18 cellular contexts compared by ENCODE assay signal in the genomic region with DNA sequence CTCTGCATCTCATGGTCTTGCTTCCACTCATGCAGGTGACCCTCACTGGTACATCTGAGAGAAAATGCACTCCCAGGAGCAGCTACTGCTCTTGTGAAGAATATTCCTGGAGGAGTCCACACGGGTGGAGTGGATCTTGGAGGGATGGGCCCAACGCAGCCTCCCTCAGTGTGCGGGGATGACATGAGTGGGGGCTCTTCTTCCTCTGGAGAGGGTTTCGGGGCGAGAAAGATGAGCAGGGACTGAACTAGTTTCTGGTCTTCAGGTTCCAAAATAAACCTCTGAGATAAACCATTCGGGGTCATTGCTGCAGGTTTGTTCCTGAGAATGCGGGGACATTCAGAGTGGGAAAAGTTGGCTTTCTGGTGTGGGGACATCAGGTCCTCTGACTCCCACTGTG. TPM values are rescaled to one million over a fixed set of nuclear protein-coding genes. Genes with fewer than 3 reads are reported as not detected.
A peak's percentile ranks its signal among the peaks of the same experiment; 100 is the strongest.
DNase-seq lines count a peak whose midpoint lies in the region; ATAC-seq and TF ChIP-seq lines count a peak whose summit lies in the region.
"Had no signal": no experiment of that assay in that cellular context is flagged by ENCODE, and none has a peak within 500 bp of the region (broad histone marks: within the 10 kb centered on the region; RNA-seq: fewer than 3 reads in every experiment).

No MANE protein-coding gene starts in this region.

- no peaks in the 10 kb centered on the region for H3K79me1 ChIP-seq in mesendoderm (ENCODE audit: low read length)

- no peaks in the 10 kb centered on the region for H3K36me3 Mint-ChIP-seq in activated CD8-positive, alpha-beta memory T cell treated with anti-CD3 and anti-CD28 coated beads, Interleukin-2, amount 10 ng/mL, durations not matched to agents 7 days and 5 days
- no peaks in the 10 kb centered on the region for H3K36me3 Mint-ChIP-seq in activated T-cell treated with anti-CD3 and anti-CD28 coated beads, Interleukin-2, amount 50 U/mL, for 72 hours (ENCODE audit: insufficient read depth in 2 of 2)
- H3K36me3 Mint-ChIP-seq: CD14-positive monocyte; CD4-positive, alpha-beta memory T cell had no signal

- no peaks in the 10 kb centered on the region for H3K9me3 Mint-ChIP-seq in activated CD8-positive, alpha-beta memory T cell treated with anti-CD3 and anti-CD28 coated beads, Interleukin-2, amount 10 ng/mL, durations not matched to agents 7 days and 5 days (ENCODE audit: low read depth)
- H3K9me3 Mint-ChIP-seq in stimulated activated naive CD8-positive, alpha-beta T cell treated with anti-CD3 and anti-CD28 coated beads, Interleukin-15, amount 100 ng/mL, for 72 hours, result no peaks in the 10 kb centered on the region
- H3K9me3 Mint-ChIP-seq in activated T-cell treated with anti-CD3 and anti-CD28 coated beads, Interleukin-2, amount 50 U/mL, for 72 hours, result no peaks in the 10 kb centered on the region
- H3K9me3 Mint-ChIP-seq: CD4-positive, alpha-beta memory T cell; IgD-negative memory B cell had no signal

- H3K27me3 ChIP-seq in rectal smooth muscle tissue (ENCODE audit: control insufficient read depth, insufficient read depth, low read length) (no peaks in the 10 kb centered on the region), uterus (no peaks in the 10 kb centered on the region), mesendoderm (ENCODE audit: insufficient read depth, low read length, poor library complexity) (no peaks in the 10 kb centered on the region)
- H3K27me3 ChIP-seq: BLaER1 had no signal

- no peak for TF ChIP-seq POLR2A in uterus (IDR thresholded peaks at IDR 0.05)

- H3K4me1 ChIP-seq in rectal smooth muscle tissue (ENCODE audit: control insufficient read depth, insufficient read depth, low read length), result peaks cover 47% of the 10 kb centered on the region
- H3K4me1 ChIP-seq in uterus, result peaks cover 0 to 10% of the 10 kb centered on the region in 2 donors
- no peaks in the 10 kb centered on the region for H3K4me1 ChIP-seq in mesendoderm (ENCODE audit: control insufficient read depth, low read depth, low read length)
- H3K4me1 ChIP-seq: BLaER1 had no signal

- no peak for TF ChIP-seq CTCF in uterus (IDR thresholded peaks at IDR 0.05)

- H4K8ac ChIP-seq in mesendoderm (ENCODE audit: low read depth, low read length), result no peak overlapping the region

- H3K4me3 ChIP-seq in rectal smooth muscle tissue (ENCODE audit: low read length), result no peak overlapping the region
- H3K4me3 ChIP-seq in uterus, result no peak overlapping the region
- no peak overlapping the region for H3K4me3 ChIP-seq in mesendoderm (ENCODE audit: low read length)
- H3K4me3 ChIP-seq: BLaER1, GM23338 had no signal

- no peak overlapping the region for H2BK15ac ChIP-seq in mesendoderm (replicated peaks; ENCODE audit: low read depth)

- no peak overlapping the region for H2BK120ac ChIP-seq in mesendoderm (ENCODE audit: low read depth, low read length)

- ATAC-seq in activated CD8-positive, alpha-beta memory T cell treated with anti-CD3 and anti-CD28 coated beads, Interleukin-2, amount 10 ng/mL, durations not matched to agents 7 days and 5 days, result no peak
- ATAC-seq in stimulated activated naive CD8-positive, alpha-beta T cell treated with anti-CD3 and anti-CD28 coated beads, Interleukin-15, amount 100 ng/mL, for 72 hours, result no peak
- ATAC-seq in activated T-cell treated with anti-CD3 and anti-CD28 coated beads, Interleukin-2, amount 50 U/mL, for 72 hours (replicated peaks in 1 of 2), result no peak
- ATAC-seq: GM23338 had no signal

- no CpG with 5 or more reads among the region's 7 CpGs for WGBS in mesendoderm (ENCODE audit: extremely low coverage, insufficient coverage, low lambda C conversion rate)

- CTCF ChIA-PET in activated CD8-positive, alpha-beta memory T cell treated with anti-CD3 and anti-CD28 coated beads, Interleukin-2, amount 10 ng/mL, durations not matched to agents 7 days and 5 days (lab: Charles Lee), result no interaction called here

- DNase-seq in activated CD8-positive, alpha-beta memory T cell treated with anti-CD3 and anti-CD28 coated beads, Interleukin-2, amount 10 ng/mL, durations not matched to agents 7 days and 5 days, result peak; percentile 18
- DNase-seq in activated CD8-positive, alpha-beta memory T cell treated with anti-CD3 and anti-CD28 coated beads, Interleukin-2, amount 50 U/mL, for 48 hours, result no peak
- DNase-seq in uterus, result no peak
- DNase-seq in stimulated activated naive CD8-positive, alpha-beta T cell treated with anti-CD3 and anti-CD28 coated beads, Interleukin-15, amount 100 ng/mL, for 72 hours, result no peak
- no peak for DNase-seq in activated T-cell treated with anti-CD3 and anti-CD28 coated beads, Interleukin-2, amount 50 U/mL, for 72 hours
- no peak for DNase-seq in mesendoderm
- DNase-seq: CD4-positive, alpha-beta memory T cell; DMS153; DMS79 treated with DMSO at 0.1 percent for 48 hours; GF-D8; HCEC 1CT had no signal

- no peaks in the 10 kb centered on the region for H3K36me3 ChIP-seq in rectal smooth muscle tissue (ENCODE audit: control insufficient read depth, insufficient read depth, low read length)
- no peaks in the 10 kb centered on the region for H3K36me3 ChIP-seq in uterus
- no peaks in the 10 kb centered on the region for H3K36me3 ChIP-seq in mesendoderm (ENCODE audit: control insufficient read depth, insufficient read depth, low read length)
- H3K36me3 ChIP-seq: BLaER1 had no signal

- H3K56ac ChIP-seq in mesendoderm (ENCODE audit: low read length), result no peak overlapping the region

- intact Hi-C loops in uterus (cut with DNase I; ENCODE audit: low total_unique reads), result loop anchor here (10.0 kb wide), 1 partner anchor 450 kb away; no protein-coding TSS in a partner anchor

- H3K23ac ChIP-seq in mesendoderm (ENCODE audit: low read length), result no peak overlapping the region

- H3K9ac ChIP-seq in rectal smooth muscle tissue (ENCODE audit: low read length), result no peak overlapping the region
- H3K9ac ChIP-seq in mesendoderm (ENCODE audit: low read length), result no peak overlapping the region
- H3K9ac ChIP-seq: BLaER1 had no signal

- H3K27ac Mint-ChIP-seq in activated CD8-positive, alpha-beta memory T cell treated with anti-CD3 and anti-CD28 coated beads, Interleukin-2, amount 10 ng/mL, durations not matched to agents 7 days and 5 days, result no peak overlapping the region
- no peak overlapping the region for H3K27ac Mint-ChIP-seq in stimulated activated naive CD8-positive, alpha-beta T cell treated with anti-CD3 and anti-CD28 coated beads, Interleukin-15, amount 100 ng/mL, for 72 hours
- H3K27ac Mint-ChIP-seq in activated T-cell treated with anti-CD3 and anti-CD28 coated beads, Interleukin-2, amount 50 U/mL, for 72 hours, result no peak overlapping the region
- H3K27ac Mint-ChIP-seq: CD14-positive monocyte; CD4-positive, alpha-beta memory T cell; GM23338; IgD-negative memory B cell had no signal

- H2BK5ac ChIP-seq in mesendoderm (ENCODE audit: low read length), result no peak overlapping the region

- H3K4me1 Mint-ChIP-seq in activated CD8-positive, alpha-beta memory T cell treated with anti-CD3 and anti-CD28 coated beads, Interleukin-2, amount 10 ng/mL, durations not matched to agents 7 days and 5 days, result peaks cover 3% of the 10 kb centered on the region
- peaks cover 6% of the 10 kb centered on the region for H3K4me1 Mint-ChIP-seq in stimulated activated naive CD8-positive, alpha-beta T cell treated with anti-CD3 and anti-CD28 coated beads, Interleukin-15, amount 100 ng/mL, for 72 hours
- peaks cover 12% of the 10 kb centered on the region for H3K4me1 Mint-ChIP-seq in activated T-cell treated with anti-CD3 and anti-CD28 coated beads, Interleukin-2, amount 50 U/mL, for 72 hours (ENCODE audit: low read depth)
- H3K4me1 Mint-ChIP-seq: CD14-positive monocyte; CD4-positive, alpha-beta memory T cell had no signal

- no peaks in the 10 kb centered on the region for H3K27me3 Mint-ChIP-seq in activated CD8-positive, alpha-beta memory T cell treated with anti-CD3 and anti-CD28 coated beads, Interleukin-2, amount 10 ng/mL, durations not matched to agents 7 days and 5 days
- H3K27me3 Mint-ChIP-seq in stimulated activated naive CD8-positive, alpha-beta T cell treated with anti-CD3 and anti-CD28 coated beads, Interleukin-15, amount 100 ng/mL, for 72 hours, result no peaks in the 10 kb centered on the region
- H3K27me3 Mint-ChIP-seq in activated T-cell treated with anti-CD3 and anti-CD28 coated beads, Interleukin-2, amount 50 U/mL, for 72 hours (ENCODE audit: low read depth), result no peaks in the 10 kb centered on the region
- H3K27me3 Mint-ChIP-seq: CD4-positive, alpha-beta memory T cell; IgD-negative memory B cell had no signal

- no peaks in the 10 kb centered on the region for H3K79me2 ChIP-seq in mesendoderm (ENCODE audit: control insufficient read depth, insufficient read depth, low read length)

- H3K27ac ChIP-seq in rectal smooth muscle tissue (ENCODE audit: low read depth, low read length) (peak overlapping the region; percentile 81), uterus (peak overlapping the region; percentile 90 to 92), mesendoderm (ENCODE audit: low read depth, low read length) (no peak overlapping the region)
- H3K27ac ChIP-seq: 22Rv1, BLaER1, HL-60 had no signal

- no peak overlapping the region for H3K4me3 Mint-ChIP-seq in activated CD8-positive, alpha-beta memory T cell treated with anti-CD3 and anti-CD28 coated beads, Interleukin-2, amount 10 ng/mL, durations not matched to agents 7 days and 5 days
- no peak overlapping the region for H3K4me3 Mint-ChIP-seq in stimulated activated naive CD8-positive, alpha-beta T cell treated with anti-CD3 and anti-CD28 coated beads, Interleukin-15, amount 100 ng/mL, for 72 hours
- no peak overlapping the region for H3K4me3 Mint-ChIP-seq in activated T-cell treated with anti-CD3 and anti-CD28 coated beads, Interleukin-2, amount 50 U/mL, for 72 hours
- H3K4me3 Mint-ChIP-seq: CD14-positive monocyte; CD4-positive, alpha-beta memory T cell; GM23338; IgD-negative memory B cell had no signal

- H4K5ac ChIP-seq in mesendoderm (ENCODE audit: low read length), result no peak overlapping the region

- H3K18ac ChIP-seq in mesendoderm (ENCODE audit: low read length), result no peak overlapping the region

- H3K4me2 ChIP-seq in mesendoderm (ENCODE audit: low read length), result no peak overlapping the region
- H3K4me2 ChIP-seq: BLaER1, GM23338 had no signal

- H2AK5ac ChIP-seq in mesendoderm (ENCODE audit: low read length), result no peak overlapping the region

- H3K4ac ChIP-seq in mesendoderm (ENCODE audit: low read depth, low read length), result no peak overlapping the region

- H3K9me3 ChIP-seq in uterus, result no peaks in the 10 kb centered on the region
- H3K9me3 ChIP-seq: BLaER1 had no signal

RNA-seq across cellular contexts. Expression of a gene that starts 39.1 kb away (rescaled TPM):
- total RNA-seq in activated CD8-positive, alpha-beta memory T cell treated with anti-CD3 and anti-CD28 coated beads, Interleukin-2, amount 10 ng/mL, durations not matched to agents 7 days and 5 days, result 10 to 100 TPM; 39.9 to 43.6 TPM
- 100 to 1,000 TPM in 1 of 4 donors, 10 to 100 TPM in 3; 45.0 to 139 (median 60.8) TPM for total RNA-seq in uterus
- 10 to 100 TPM; 37.3 to 48.4 TPM for total RNA-seq in activated T-cell treated with anti-CD3 and anti-CD28 coated beads, Interleukin-2, amount 50 U/mL, for 72 hours
- polyA plus RNA-seq in mesendoderm (2013, experiment 1 of 2), result 38.2 TPM
- polyA plus RNA-seq in mesendoderm (2013, experiment 2 of 2), result 38.0 TPM
